ENCODE assay signal across 28 cellular contexts in genomic region chr9:98533866-98534265, GRCh38.
"Had no signal": no experiment of that assay in that cellular context is flagged by ENCODE, and none has a peak within 500 bp of the region (broad histone marks: within the 10 kb centered on the region; RNA-seq: fewer than 3 reads in every experiment).

No MANE protein-coding gene starts in this region.

- H3K27me3 ChIP-seq: pancreas, right lobe of liver, sigmoid colon, suprapubic skin, testis, tibial artery, transverse colon, upper lobe of right lung, uterus had no signal

- H3K27ac Mint-ChIP-seq: naive thymus-derived CD4-positive, alpha-beta T cell; natural killer cell; nephron; stimulated activated memory B cell treated with anti-CD40 and anti-IgM and Interleukin-4, amounts not matched to agents 10 μg/mL and 1 μg/mL and 100 μg/mL, for 72 hours; stimulated activated naive CD8-positive, alpha-beta T cell treated with anti-CD3 and anti-CD28 coated beads, Interleukin-15, amount 100 ng/mL, for 72 hours; type B pancreatic cell had no signal

- H3K4me3 Mint-ChIP-seq: naive thymus-derived CD4-positive, alpha-beta T cell; natural killer cell; nephron; neural crest cell; stimulated activated memory B cell treated with anti-CD40 and anti-IgM and Interleukin-4, amounts not matched to agents 10 μg/mL and 1 μg/mL and 100 μg/mL, for 72 hours; stimulated activated naive CD8-positive, alpha-beta T cell treated with anti-CD3 and anti-CD28 coated beads, Interleukin-15, amount 100 ng/mL, for 72 hours; type B pancreatic cell had no signal

- H3K9me3 ChIP-seq: neutrophil, pancreas, prostate gland, right lobe of liver, sigmoid colon, spleen, suprapubic skin, testis, tibial artery, transverse colon, upper lobe of right lung, uterus had no signal

- H3K4me1 Mint-ChIP-seq: natural killer cell; nephron; neural crest cell; stimulated activated memory B cell treated with anti-CD40 and anti-IgM and Interleukin-4, amounts not matched to agents 10 μg/mL and 1 μg/mL and 100 μg/mL, for 72 hours; stimulated activated naive CD8-positive, alpha-beta T cell treated with anti-CD3 and anti-CD28 coated beads, Interleukin-15, amount 100 ng/mL, for 72 hours had no signal

- H3K27ac ChIP-seq: neutrophil, pancreas, prostate gland, right lobe of liver, sigmoid colon, spleen, suprapubic skin, testis, tibial artery, transverse colon, upper lobe of right lung, uterus had no signal

- H3K36me3 Mint-ChIP-seq: naive thymus-derived CD4-positive, alpha-beta T cell; natural killer cell; stimulated activated memory B cell treated with anti-CD40 and anti-IgM and Interleukin-4, amounts not matched to agents 10 μg/mL and 1 μg/mL and 100 μg/mL, for 72 hours; type B pancreatic cell had no signal

- H3K4me3 ChIP-seq: pancreas, prostate gland, right lobe of liver, sigmoid colon, spleen, suprapubic skin, testis, tibial artery, transverse colon, upper lobe of right lung, uterus had no signal

- H3K9me3 Mint-ChIP-seq: naive thymus-derived CD4-positive, alpha-beta T cell; natural killer cell; nephron; neural crest cell; stimulated activated memory B cell treated with anti-CD40 and anti-IgM and Interleukin-4, amounts not matched to agents 10 μg/mL and 1 μg/mL and 100 μg/mL, for 72 hours; stimulated activated naive CD8-positive, alpha-beta T cell treated with anti-CD3 and anti-CD28 coated beads, Interleukin-15, amount 100 ng/mL, for 72 hours; type B pancreatic cell had no signal

- H3K36me3 ChIP-seq: neutrophil, pancreas, prostate gland, right lobe of liver, sigmoid colon, spleen, suprapubic skin, tibial artery, transverse colon, upper lobe of right lung, uterus had no signal

- DNase-seq: naive thymus-derived CD4-positive, alpha-beta T cell; natural killer cell; nucleus accumbens; pancreas; right lobe of liver; sigmoid colon; small intestine; spleen; stimulated activated CD4-positive, alpha-beta T cell treated with anti-CD3 and anti-CD28 coated beads, Interleukin-12 subunit alpha, Interleukin-12 subunit beta, amount 100 ng/mL, for 4 hours; stimulated activated CD4-positive, alpha-beta T cell treated with anti-CD3 and anti-CD28 coated beads, Interleukin-1b, Interleukin-23, amount 100 ng/mL, for 48 hours; stimulated activated CD4-positive, alpha-beta T cell treated with anti-CD3 and anti-CD28 coated beads, Interleukin-4, amount 100 ng/mL, for 1 hour; stimulated activated CD4-positive, alpha-beta T cell treated with anti-CD3 and anti-CD28 coated beads, Interleukin-4, amount 100 ng/mL, for 4 hours; stimulated activated CD8-positive, alpha-beta memory T cell treated with anti-CD3 and anti-CD28 coated beads, Interleukin-4, amount 100 ng/mL, for 48 hours; stimulated activated naive CD4-positive, alpha-beta T cell; stimulated activated naive CD8-positive, alpha-beta T cell treated with anti-CD3 and anti-CD28 coated beads, Interleukin-15, amount 100 ng/mL, for 72 hours; stimulated activated naive CD8-positive, alpha-beta T cell treated with anti-CD3 and anti-CD28 coated beads, Interleukin-15, Interleukin-2, amounts not matched to agents 100 U/mL and 50 U/mL, for 24 hours; testis; tibial artery; transverse colon; upper lobe of right lung; uterus had no signal

- H3K4me1 ChIP-seq: pancreas, prostate gland, right lobe of liver, sigmoid colon, spleen, suprapubic skin, testis, tibial artery, transverse colon, upper lobe of right lung, uterus had no signal
